ENCODE assay signal across 24 cellular contexts in the genomic region with DNA sequence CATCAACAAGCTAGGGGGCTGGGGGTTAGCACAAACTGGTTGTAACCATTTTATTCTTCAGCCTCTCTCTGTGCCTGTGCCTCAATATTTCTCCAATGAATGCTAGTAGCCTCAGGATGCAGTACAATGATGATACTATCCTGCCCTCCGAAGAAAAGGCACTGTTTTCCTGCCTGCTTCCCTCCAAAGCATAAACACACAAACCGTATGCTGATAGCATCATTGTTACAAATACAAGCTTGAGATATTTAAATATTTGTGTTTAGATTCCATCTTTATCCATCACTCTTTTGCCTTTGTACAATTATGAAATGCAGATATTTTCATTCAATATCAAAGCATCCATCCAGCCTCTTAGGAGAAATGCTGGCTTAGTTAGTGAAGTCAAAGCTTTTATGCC.
"Had no signal": no experiment of that assay in that cellular context is flagged by ENCODE, and none has a peak within 500 bp of the region (broad histone marks: within the 10 kb centered on the region; RNA-seq: fewer than 3 reads in every experiment).

No MANE protein-coding gene starts in this region.

- H3K4me3 Mint-ChIP-seq: activated B cell treated with CpG ODN at 0.5 μM for 24 hours; activated CD4-positive, alpha-beta T cell treated with anti-CD3 and anti-CD28 coated beads, Interleukin-2, amount 10 ng/mL, durations not matched to agents 24 days and 14 days; activated CD8-positive, alpha-beta T cell treated with anti-CD3 and anti-CD28 coated beads, Interleukin-2, amount 10 ng/mL, durations not matched to agents 7 days and 5 days; activated naive CD4-positive, alpha-beta T cell treated with anti-CD3 and anti-CD28 coated beads, Interleukin-2, amount 50 U/mL, for 24 hours; immature natural killer cell; naive thymus-derived CD8-positive, alpha-beta T cell had no signal

- ATAC-seq: activated CD8-positive, alpha-beta T cell treated with anti-CD3 and anti-CD28 coated beads, Interleukin-2, amount 10 ng/mL, durations not matched to agents 7 days and 5 days; foreskin keratinocyte; lower lobe of right lung; mucosa of descending colon; naive thymus-derived CD8-positive, alpha-beta T cell; stimulated activated naive CD8-positive, alpha-beta T cell treated with anti-CD3 and anti-CD28 coated beads, Interleukin-15, Interleukin-2, amounts not matched to agents 100 U/mL and 50 U/mL, for 24 hours had no signal

- H3K36me3 ChIP-seq: adrenal gland, cardiac muscle cell, lower lobe of right lung, neutrophil, right atrium auricular region, vagina had no signal

- H3K27ac ChIP-seq: adrenal gland, cardiac muscle cell, foreskin keratinocyte, neutrophil, parathyroid adenoma had no signal

- H3K27me3 ChIP-seq: cardiac muscle cell, foreskin keratinocyte, neutrophil, right atrium auricular region, testis, vagina had no signal

- H3K27ac Mint-ChIP-seq: activated B cell treated with CpG ODN at 0.5 μM for 24 hours; activated CD4-positive, alpha-beta T cell treated with anti-CD3 and anti-CD28 coated beads, Interleukin-2, amount 10 ng/mL, durations not matched to agents 24 days and 14 days; activated CD8-positive, alpha-beta T cell treated with anti-CD3 and anti-CD28 coated beads, Interleukin-2, amount 10 ng/mL, durations not matched to agents 7 days and 5 days; activated naive CD4-positive, alpha-beta T cell treated with anti-CD3 and anti-CD28 coated beads, Interleukin-2, amount 50 U/mL, for 24 hours; immature natural killer cell; naive thymus-derived CD8-positive, alpha-beta T cell had no signal

- H3K4me1 ChIP-seq: foreskin keratinocyte, parathyroid adenoma had no signal

- H3K4me3 ChIP-seq: adrenal gland, cardiac muscle cell, lower lobe of right lung, mucosa of descending colon, right atrium auricular region, skin epidermis, testis, vagina had no signal

- H3K9me3 ChIP-seq: mucosa of descending colon, neutrophil, testis, vagina had no signal

- H3K4me1 Mint-ChIP-seq: activated B cell treated with CpG ODN at 0.5 μM for 24 hours; activated CD4-positive, alpha-beta T cell treated with anti-CD3 and anti-CD28 coated beads, Interleukin-2, amount 10 ng/mL, durations not matched to agents 24 days and 14 days; activated naive CD4-positive, alpha-beta T cell treated with anti-CD3 and anti-CD28 coated beads, Interleukin-2, amount 50 U/mL, for 24 hours; immature natural killer cell; naive thymus-derived CD8-positive, alpha-beta T cell had no signal

- H3K27me3 Mint-ChIP-seq: activated CD4-positive, alpha-beta T cell treated with anti-CD3 and anti-CD28 coated beads, Interleukin-2, amount 10 ng/mL, durations not matched to agents 24 days and 14 days had no signal

- H3K36me3 Mint-ChIP-seq: activated naive CD4-positive, alpha-beta T cell treated with anti-CD3 and anti-CD28 coated beads, Interleukin-2, amount 50 U/mL, for 24 hours; immature natural killer cell had no signal

- DNase-seq: activated B cell treated with CpG ODN at 0.5 μM for 24 hours; activated CD4-positive, alpha-beta T cell treated with anti-CD3 and anti-CD28 coated beads, Interleukin-2, amount 10 ng/mL, durations not matched to agents 24 days and 14 days; activated CD8-positive, alpha-beta memory T cell treated with anti-CD3 and anti-CD28 coated beads, Interleukin-2, amount 50 U/mL, for 4 hours; activated CD8-positive, alpha-beta T cell treated with anti-CD3 and anti-CD28 coated beads, Interleukin-2, amount 10 ng/mL, durations not matched to agents 7 days and 5 days; activated effector memory CD4-positive, alpha-beta T cell treated with anti-CD3 and anti-CD28 coated beads, Interleukin-2, amount 50 U/mL, for 16 hours; activated T-cell treated with anti-CD3 and anti-CD28 coated beads, Interleukin-2, amount 50 U/mL, for 48 hours; adrenal gland; foreskin keratinocyte; immature natural killer cell; lower lobe of right lung; mucosa of descending colon; naive thymus-derived CD8-positive, alpha-beta T cell; stimulated activated CD4-positive, alpha-beta T cell treated with anti-CD3 and anti-CD28 coated beads, Interleukin-4, amount 100 ng/mL, for 4 hours; stimulated activated CD8-positive, alpha-beta memory T cell treated with anti-CD3 and anti-CD28 coated beads, Interleukin-4, amount 100 ng/mL, for 48 hours; stimulated activated naive CD8-positive, alpha-beta T cell treated with anti-CD3 and anti-CD28 coated beads, Interleukin-15, Interleukin-2, amounts not matched to agents 100 U/mL and 50 U/mL, for 24 hours; SW 1271; testis had no signal
